ENCODE assay signal across 15 cellular contexts in genomic region chr11:100817620-100818019, GRCh38.
"Had no signal": no experiment of that assay in that cellular context is flagged by ENCODE, and none has a peak within 500 bp of the region (broad histone marks: within the 10 kb centered on the region; RNA-seq: fewer than 3 reads in every experiment).

No MANE protein-coding gene starts in this region.

- ATAC-seq: activated T-helper 17 cell treated with anti-CD3 and anti-CD28 coated beads, Interleukin-2, amount 50 U/mL, for 72 hours; natural killer cell treated with Interleukin-12 subunit alpha and Interleukin-12 subunit beta and Interleukin-15 and Interleukin-18, amount 100 ng/mL, for 72 hours had no signal

- H3K9me3 ChIP-seq: right atrium auricular region, tibial nerve, vagina had no signal

- H3K27ac Mint-ChIP-seq: activated naive CD4-positive, alpha-beta T cell treated with anti-CD3 and anti-CD28 coated beads for 36 hours; activated T-helper 17 cell treated with anti-CD3 and anti-CD28 coated beads, Interleukin-2, amount 50 U/mL, for 72 hours; natural killer cell treated with Interleukin-12 subunit alpha and Interleukin-12 subunit beta and Interleukin-15 and Interleukin-18, amount 100 ng/mL, for 72 hours had no signal

- H3K4me3 ChIP-seq: right atrium auricular region, tibial nerve, vagina had no signal

- H3K27ac ChIP-seq: right atrium auricular region, tibial nerve, vagina had no signal

- DNase-seq: activated CD4-positive, CD25-positive, alpha-beta regulatory T cell treated with anti-CD3 and anti-CD28 coated beads, Interleukin-2, amount 50 U/mL, for 72 hours; activated naive CD4-positive, alpha-beta T cell treated with anti-CD3 and anti-CD28 coated beads for 36 hours; foreskin melanocyte; head of caudate nucleus; mesenchymal stem cell; posterior cingulate gyrus; small intestine; stimulated activated CD4-positive, alpha-beta T cell treated with anti-CD3 and anti-CD28 coated beads, Interleukin-4, amount 100 ng/mL, for 24 hours; stimulated activated naive CD4-positive, alpha-beta T cell; substantia nigra had no signal

- H3K36me3 Mint-ChIP-seq: natural killer cell treated with Interleukin-12 subunit alpha and Interleukin-12 subunit beta and Interleukin-15 and Interleukin-18, amount 100 ng/mL, for 72 hours had no signal

- H3K4me1 Mint-ChIP-seq: activated T-helper 17 cell treated with anti-CD3 and anti-CD28 coated beads, Interleukin-2, amount 50 U/mL, for 72 hours had no signal

- H3K27me3 Mint-ChIP-seq: activated T-helper 17 cell treated with anti-CD3 and anti-CD28 coated beads, Interleukin-2, amount 50 U/mL, for 72 hours; natural killer cell treated with Interleukin-12 subunit alpha and Interleukin-12 subunit beta and Interleukin-15 and Interleukin-18, amount 100 ng/mL, for 72 hours had no signal

- H3K36me3 ChIP-seq: right atrium auricular region, tibial nerve, vagina had no signal

- H3K4me3 Mint-ChIP-seq: activated naive CD4-positive, alpha-beta T cell treated with anti-CD3 and anti-CD28 coated beads for 36 hours; activated T-helper 17 cell treated with anti-CD3 and anti-CD28 coated beads, Interleukin-2, amount 50 U/mL, for 72 hours; natural killer cell treated with Interleukin-12 subunit alpha and Interleukin-12 subunit beta and Interleukin-15 and Interleukin-18, amount 100 ng/mL, for 72 hours had no signal

- H3K27me3 ChIP-seq: right atrium auricular region, tibial nerve, vagina had no signal
